Comparison of ENCODE assay signal across 16 cellular contexts in the genomic region with DNA sequence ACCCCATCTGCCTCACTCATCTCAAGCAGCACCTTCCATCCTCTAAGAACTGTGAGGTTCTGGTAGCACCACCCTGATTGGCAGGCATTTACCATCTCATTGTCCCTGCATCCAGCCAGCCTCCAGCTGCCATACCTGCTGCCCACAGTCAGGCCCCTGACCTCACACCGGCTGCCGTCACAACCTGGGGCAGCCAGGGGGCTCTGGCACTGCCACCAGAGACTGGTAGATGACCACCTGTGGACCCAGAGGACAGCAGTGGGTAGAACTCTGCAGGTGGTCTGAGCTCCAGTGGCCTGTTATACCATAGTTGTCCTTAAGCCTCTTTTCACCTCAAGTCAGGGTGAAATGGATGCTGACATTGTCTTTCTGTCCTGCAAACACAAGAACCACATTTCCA.
A peak's percentile ranks its signal among the peaks of the same experiment; 100 is the strongest.
DNase-seq lines count a peak whose midpoint lies in the region; ATAC-seq and TF ChIP-seq lines count a peak whose summit lies in the region.
"Had no signal": no experiment of that assay in that cellular context is flagged by ENCODE, and none has a peak within 500 bp of the region (broad histone marks: within the 10 kb centered on the region; RNA-seq: fewer than 3 reads in every experiment).

No MANE protein-coding gene starts in this region.

- no peak for TF ChIP-seq POLR2A in esophagus muscularis mucosa (IDR thresholded peaks at IDR 0.05; ENCODE audit: low read depth)

- no peak for ATAC-seq in Right ventricle myocardium inferior
- no peak for ATAC-seq in HG02678 (IDR thresholded peaks at IDR 0.05; ENCODE audit: unreplicated experiment)
- ATAC-seq in GM19455 (IDR thresholded peaks at IDR 0.05; ENCODE audit: unreplicated experiment): no peak
- ATAC-seq: A549; CD8-positive, alpha-beta T cell had no signal

- TF ChIP-seq EP300 in esophagus muscularis mucosa (IDR thresholded peaks at IDR 0.05): no peak

- no peak overlapping the region for H3K27ac ChIP-seq in esophagus muscularis mucosa (replicated peaks in 1 of 4)
- H3K27ac ChIP-seq: 22Rv1; A549; BLaER1 treated with 17β-estradiol and CSF1 and Interleukin-3, amounts not matched to agents 10 nM and 100 nM; C4-2B had no signal

- TF ChIP-seq CTCF in esophagus muscularis mucosa (IDR thresholded peaks at IDR 0.05): no peak

- DNase-seq in Right ventricle myocardium inferior (ENCODE audit: missing footprints) (peak; percentile 47), cardiac septum (ENCODE audit: low spot score) (no peak), esophagus muscularis mucosa (ENCODE audit: extremely low spot score) (peak; percentile 81)
- DNase-seq: AML-193; Caco-2; Calu3; CD4-positive, alpha-beta T cell; CD8-positive, alpha-beta T cell; DMS79 treated with DMSO at 0.1 percent for 48 hours; GF-D8 had no signal

- no peaks in the 10 kb centered on the region for H3K27me3 ChIP-seq in esophagus muscularis mucosa
- H3K27me3 ChIP-seq: BLaER1 treated with 17β-estradiol and CSF1 and Interleukin-3, amounts not matched to agents 10 nM and 100 nM had no signal

- no peak overlapping the region for H3K4me3 ChIP-seq in esophagus muscularis mucosa
- H3K4me3 ChIP-seq: A549; BLaER1 treated with 17β-estradiol and CSF1 and Interleukin-3, amounts not matched to agents 10 nM and 100 nM had no signal

- H3K36me3 ChIP-seq in esophagus muscularis mucosa: no peaks in the 10 kb centered on the region

- intact Hi-C loops in Right ventricle myocardium inferior (cut with DNase I): no loop called here
- intact Hi-C loops in cardiac septum (cut with DNase I): no loop called here
- intact Hi-C loops in esophagus muscularis mucosa (cut with DNase I): no loop called here

- WGBS in esophagus muscularis mucosa: 86% methylated on average over 2 of the region's 2 CpGs

- H3K9me3 ChIP-seq in esophagus muscularis mucosa: no peaks in the 10 kb centered on the region
- H3K9me3 ChIP-seq: A549; BLaER1 treated with 17β-estradiol and CSF1 and Interleukin-3, amounts not matched to agents 10 nM and 100 nM; Caco-2 had no signal

- no peaks in the 10 kb centered on the region for H3K4me1 ChIP-seq in esophagus muscularis mucosa
- H3K4me1 ChIP-seq: BLaER1 treated with 17β-estradiol and CSF1 and Interleukin-3, amounts not matched to agents 10 nM and 100 nM; Caco-2 had no signal
